In the genomic region with DNA sequence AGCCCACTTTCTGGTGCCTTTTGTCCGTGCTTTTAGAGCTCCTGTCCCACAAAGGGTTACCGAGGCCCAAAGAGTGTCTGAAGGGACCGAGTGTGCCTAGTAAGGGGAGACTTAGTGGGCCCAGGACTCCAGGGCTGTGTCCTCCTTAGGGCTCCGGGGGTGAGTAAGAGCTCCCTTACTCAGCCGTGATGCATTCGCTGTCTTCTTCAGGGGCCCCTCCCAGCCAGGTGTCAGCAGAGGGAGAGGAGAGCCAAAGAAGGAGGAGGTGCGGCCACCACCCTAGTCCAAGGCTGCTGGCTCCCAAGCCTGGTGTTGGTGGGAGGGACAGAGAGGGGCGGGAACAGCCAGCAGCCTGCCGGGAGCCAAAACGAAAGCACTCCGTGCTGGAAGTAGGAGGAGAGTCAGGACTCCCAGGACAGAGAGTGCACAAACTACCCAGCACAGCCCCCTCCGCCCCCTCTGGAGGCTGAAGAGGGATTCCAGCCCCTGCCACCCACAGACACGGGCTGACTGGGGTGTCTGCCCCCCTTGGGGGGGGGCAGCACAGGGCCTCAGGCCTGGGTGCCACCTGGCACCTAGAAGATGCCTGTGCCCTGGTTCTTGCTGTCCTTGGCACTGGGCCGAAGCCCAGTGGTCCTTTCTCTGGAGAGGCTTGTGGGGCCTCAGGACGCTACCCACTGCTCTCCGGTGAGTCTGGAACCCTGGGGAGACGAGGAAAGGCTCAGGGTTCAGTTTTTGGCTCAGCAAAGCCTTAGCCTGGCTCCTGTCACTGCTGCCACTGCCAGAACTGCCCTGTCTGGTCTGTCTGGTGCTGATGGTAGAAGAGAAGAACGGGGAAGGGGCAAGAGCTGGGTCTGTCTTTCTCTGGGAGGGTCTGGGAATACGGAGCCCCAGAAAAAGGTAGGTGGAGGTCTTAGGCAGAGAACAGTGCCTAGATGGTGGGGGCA, we compare ENCODE assay signal across 8 cellular contexts. TPM values are rescaled to one million over a fixed set of nuclear protein-coding genes. Genes with fewer than 3 reads are reported as not detected.
A peak's percentile ranks its signal among the peaks of the same experiment; 100 is the strongest.
DNase-seq lines count a peak whose midpoint lies in the region; ATAC-seq and TF ChIP-seq lines count a peak whose summit lies in the region.

A gene with protein sequence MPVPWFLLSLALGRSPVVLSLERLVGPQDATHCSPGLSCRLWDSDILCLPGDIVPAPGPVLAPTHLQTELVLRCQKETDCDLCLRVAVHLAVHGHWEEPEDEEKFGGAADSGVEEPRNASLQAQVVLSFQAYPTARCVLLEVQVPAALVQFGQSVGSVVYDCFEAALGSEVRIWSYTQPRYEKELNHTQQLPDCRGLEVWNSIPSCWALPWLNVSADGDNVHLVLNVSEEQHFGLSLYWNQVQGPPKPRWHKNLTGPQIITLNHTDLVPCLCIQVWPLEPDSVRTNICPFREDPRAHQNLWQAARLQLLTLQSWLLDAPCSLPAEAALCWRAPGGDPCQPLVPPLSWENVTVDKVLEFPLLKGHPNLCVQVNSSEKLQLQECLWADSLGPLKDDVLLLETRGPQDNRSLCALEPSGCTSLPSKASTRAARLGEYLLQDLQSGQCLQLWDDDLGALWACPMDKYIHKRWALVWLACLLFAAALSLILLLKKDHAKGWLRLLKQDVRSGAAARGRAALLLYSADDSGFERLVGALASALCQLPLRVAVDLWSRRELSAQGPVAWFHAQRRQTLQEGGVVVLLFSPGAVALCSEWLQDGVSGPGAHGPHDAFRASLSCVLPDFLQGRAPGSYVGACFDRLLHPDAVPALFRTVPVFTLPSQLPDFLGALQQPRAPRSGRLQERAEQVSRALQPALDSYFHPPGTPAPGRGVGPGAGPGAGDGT (plus strand): TSS at position 365 of the 947 bp plus-strand sequence. CDS start 218 bp downstream, at position 583.

- H3K4me3 ChIP-seq in GM23248 (peak within 1 kb of the TSS; percentile 77), thoracic aorta (peak within 1 kb of the TSS; percentile 89)

- peaks cover 13% of the 10 kb centered on the region for H3K4me1 Mint-ChIP-seq in activated naive CD4-positive, alpha-beta T cell treated with anti-CD3 and anti-CD28 coated beads for 36 hours (ENCODE audit: low read depth)
- H3K4me1 Mint-ChIP-seq in naive B cell: peaks cover 9 to 25% (median 19%) of the 10 kb centered on the region in 3 donors

- no peak for TF ChIP-seq CTCF in thoracic aorta (IDR thresholded peaks at IDR 0.05)

- no peaks in the 10 kb centered on the region for H3K9me3 Mint-ChIP-seq in activated naive CD4-positive, alpha-beta T cell treated with anti-CD3 and anti-CD28 coated beads for 36 hours
- H3K9me3 Mint-ChIP-seq in naive B cell: no peaks in the 10 kb centered on the region

- H3K9me3 ChIP-seq in GM23248 (ENCODE audit: low read depth): no peaks in the 10 kb centered on the region
- no peaks in the 10 kb centered on the region for H3K9me3 ChIP-seq in thoracic aorta

- WGBS in GM23248 (ENCODE audit: low coverage in 1 of 2, low lambda C conversion rate in 2 of 2, missing lambda C conversion rate in 2 of 2), 2 experiments: 5% methylated on average over 16 to 19 of the region's 19 CpGs

- in situ Hi-C loops in GM23248 (cut with MboI): no loop called here

- H3K27me3 ChIP-seq in GM23248 (replicated peaks; ENCODE audit: insufficient read depth) (no peaks in the 10 kb centered on the region), thoracic aorta (replicated peaks; ENCODE audit: insufficient read depth) (no peaks in the 10 kb centered on the region)

- ATAC-seq in naive B cell (ENCODE audit: low read depth in 2 of 2) (peak; percentile 49 to 51), thoracic aorta (ENCODE audit: insufficient number of reproducible peaks, low FRiP score, low read depth) (peak; percentile 72), GM18858 (IDR thresholded peaks at IDR 0.05; ENCODE audit: unreplicated experiment) (no peak)

- H3K36me3 Mint-ChIP-seq in activated naive CD4-positive, alpha-beta T cell treated with anti-CD3 and anti-CD28 coated beads for 36 hours (ENCODE audit: low read depth): no peaks in the 10 kb centered on the region
- H3K36me3 Mint-ChIP-seq in naive B cell: no peaks in the 10 kb centered on the region

- peak within 1 kb of the TSS; percentile 80 for H2AFZ ChIP-seq in GM23248

- no peak within 1 kb of the TSS for H3K27ac Mint-ChIP-seq in activated naive CD4-positive, alpha-beta T cell treated with anti-CD3 and anti-CD28 coated beads for 36 hours
- peak within 1 kb of the TSS in 5 of 6 donors; percentile 36 to 86 (median 49) for H3K27ac Mint-ChIP-seq in naive B cell

- H3K79me2 ChIP-seq in GM23248 (ENCODE audit: insufficient read depth): no peaks in the 10 kb centered on the region

- DNase-seq in A172 (ENCODE audit: low spot score) (peak; percentile 96), GM23248 (peak; percentile 95), NCI-H748 (lab: John Stamatoyannopoulos, UW; ENCODE audit: unreplicated experiment) (peak; percentile 81), fibroblast of the conjunctiva (ENCODE audit: low read depth) (peak; percentile 84), naive B cell (no peak), thoracic aorta (ENCODE audit: low spot score) (peak; percentile 69)
- peak; percentile 67 for DNase-seq in activated naive CD4-positive, alpha-beta T cell treated with anti-CD3 and anti-CD28 coated beads for 36 hours

- H3K9me2 ChIP-seq in GM23248 (ENCODE audit: insufficient read depth): no peaks in the 10 kb centered on the region

- CTCF ChIA-PET in activated naive CD4-positive, alpha-beta T cell treated with anti-CD3 and anti-CD28 coated beads for 36 hours (lab: Charles Lee): interaction anchor here (1.0 to 3.0 kb wide), 3 partner anchors 9 to 15 kb away, joined by 3 to 19 read pairs (median 3); partner anchors contain the start of gene IL17RE

- H3K36me3 ChIP-seq in GM23248 (ENCODE audit: low read depth) (no peaks in the 10 kb centered on the region), thoracic aorta (no peaks in the 10 kb centered on the region)

- H3F3A ChIP-seq in GM23248 (ENCODE audit: insufficient read depth): peaks cover 6% of the 10 kb centered on the region; the same call in 1 of the 2 replicates

- peaks cover 2% of the 10 kb centered on the region for H3K27me3 Mint-ChIP-seq in activated naive CD4-positive, alpha-beta T cell treated with anti-CD3 and anti-CD28 coated beads for 36 hours (ENCODE audit: low read depth)
- H3K27me3 Mint-ChIP-seq in naive B cell: peaks cover 0 to 16% (median 7%) of the 10 kb centered on the region in 3 donors

- H3K9ac ChIP-seq in GM23248: peak within 1 kb of the TSS; percentile 81

- H3K4me1 ChIP-seq in GM23248 (ENCODE audit: insufficient read depth) (peaks cover 13% of the 10 kb centered on the region), thoracic aorta (ENCODE audit: control insufficient read depth in 1 of 2, low read depth in 2 of 2) (peaks cover 29 to 38% of the 10 kb centered on the region in 2 donors)

- no peaks in the 10 kb centered on the region for H4K20me1 ChIP-seq in GM23248 (ENCODE audit: insufficient read depth)

- peak within 1 kb of the TSS; percentile 71 for H3K4me3 Mint-ChIP-seq in activated naive CD4-positive, alpha-beta T cell treated with anti-CD3 and anti-CD28 coated beads for 36 hours
- H3K4me3 Mint-ChIP-seq in naive B cell: peak within 1 kb of the TSS; percentile 75 to 89 (median 84)

- intact Hi-C loops in activated naive CD4-positive, alpha-beta T cell treated with anti-CD3 and anti-CD28 coated beads for 36 hours (cut with micrococcal nuclease): no loop called here

- H3K4me2 ChIP-seq in GM23248 (ENCODE audit: unreplicated experiment): peak within 1 kb of the TSS; percentile 87

- H3K27ac ChIP-seq in GM23248: peak within 1 kb of the TSS; percentile 84
- H3K27ac ChIP-seq in thoracic aorta: peak within 1 kb of the TSS; percentile 91 to 95

RNA-seq across cellular contexts. Expression of the gene that starts here (rescaled TPM):
- total RNA-seq in A172 (2014; rRNA removed; shearing (Covaris generic)): 50.6 and 58.7 TPM in 2 replicates
- 41.8 and 49.4 TPM in 2 replicates for total RNA-seq in GM23248 (2014; rRNA removed; shearing (Covaris generic))
- polyA plus RNA-seq in GM23248 (2016; fragmentation: Nextera tagmentation; extraction: Ambion mirVana) (20.5 and 25.3 TPM in 2 replicates), naive B cell (ENCODE audit: low read depth in 6 of 6) (1 to 10 TPM; 3.9 to 9.1 (median 7.6) TPM)
- total RNA-seq in activated naive CD4-positive, alpha-beta T cell treated with anti-CD3 and anti-CD28 coated beads for 36 hours: under 1 TPM; 0.21 to 0.44 TPM
- total RNA-seq in thoracic aorta: 10 to 100 TPM; 52.2 to 59.4 TPM

Comparison
In these comparisons a context has a peak if more than half of its experiments do, and no peak if none do; other contexts are left out.
1. RNA of the gene that starts here (total RNA-seq): 52.2 to 59.4 TPM in thoracic aorta, 50.6 to 58.7 TPM in A172 and 41.8 to 49.4 TPM in GM23248; 0.21 to 0.44 TPM in activated naive CD4-positive, alpha-beta T cell treated with anti-CD3 and anti-CD28 coated beads for 36 hours; every median in the first group is over 10 times any median in the second.
2. Peak in DNase-seq in activated naive CD4-positive, alpha-beta T cell treated with anti-CD3 and anti-CD28 coated beads for 36 hours; RNA of the gene not detected or under 1 TPM.